Comparison of ENCODE assay signal across 29 cellular contexts in the genomic region with DNA sequence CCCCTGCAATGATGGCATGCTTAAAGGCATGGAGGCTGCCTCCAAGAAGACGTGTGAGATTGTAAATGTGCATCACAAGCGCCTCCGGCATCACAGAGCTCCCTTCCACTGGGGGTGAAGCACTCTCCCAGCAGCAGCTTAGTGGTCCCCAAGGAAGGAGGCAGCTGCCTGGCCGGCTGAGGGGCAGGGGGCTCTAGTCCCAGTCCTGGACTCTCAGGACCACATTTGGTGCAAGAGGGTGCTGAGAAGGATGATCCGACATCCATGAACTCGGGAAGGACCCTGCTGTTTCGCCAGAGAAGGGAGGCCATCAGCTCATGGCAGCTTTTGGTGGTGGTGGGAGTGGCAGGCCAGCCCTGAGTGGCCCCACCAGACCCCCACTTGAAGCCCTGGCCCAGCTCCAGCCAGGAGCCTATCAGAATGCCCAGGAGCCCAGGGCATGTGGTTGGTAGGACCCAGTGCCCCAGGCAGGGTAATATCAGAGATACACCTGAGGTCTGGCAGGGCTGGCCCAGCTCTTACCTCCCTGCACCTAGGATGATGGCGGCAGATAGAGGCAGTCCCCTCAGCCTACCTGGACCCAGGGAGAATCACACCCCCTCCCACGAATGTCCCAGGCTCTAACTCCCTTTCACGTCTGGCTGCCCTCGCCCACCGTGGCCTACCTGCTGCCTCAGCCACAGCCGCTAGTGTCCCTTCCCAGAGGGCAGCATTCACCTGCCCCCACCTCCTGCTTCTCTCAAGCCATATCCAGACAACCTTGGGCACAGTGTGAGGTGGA. TPM values are rescaled to one million over a fixed set of nuclear protein-coding genes. Genes with fewer than 3 reads are reported as not detected.
DNase-seq lines count a peak whose midpoint lies in the region; ATAC-seq and TF ChIP-seq lines count a peak whose summit lies in the region.
"Had no signal": no experiment of that assay in that cellular context is flagged by ENCODE, and none has a peak within 500 bp of the region (broad histone marks: within the 10 kb centered on the region; RNA-seq: fewer than 3 reads in every experiment).

No MANE protein-coding gene starts in this region.

- H3K4me1 ChIP-seq in NT2/D1 (ENCODE audit: insufficient read depth, insufficient read length) = peaks cover 35% of the 10 kb centered on the region

- no peak overlapping the region for H3K27ac Mint-ChIP-seq in progenitor cell of endocrine pancreas
- H3K27ac Mint-ChIP-seq in activated CD4-positive, alpha-beta T cell treated with anti-CD3 and anti-CD28 coated beads, Interleukin-2, amount 10 ng/mL, durations not matched to agents 24 days and 14 days = no peak overlapping the region
- H3K27ac Mint-ChIP-seq: activated CD4-positive, alpha-beta T cell treated with anti-CD3 and anti-CD28 coated beads, Interleukin-2, amount 10 ng/mL, durations not matched to agents 7 days and 5 days; CD14-positive monocyte; effector memory CD8-positive, alpha-beta T cell; immature natural killer cell; nephron progenitor cell; stimulated activated naive CD8-positive, alpha-beta T cell treated with anti-CD3 and anti-CD28 coated beads, Interleukin-15, Interleukin-2, amounts not matched to agents 100 ng/mL and 50 ng/mL, for 24 hours had no signal

- ATAC-seq in HG02852 (IDR thresholded peaks at IDR 0.05; ENCODE audit: unreplicated experiment) = no peak
- ATAC-seq: effector memory CD8-positive, alpha-beta T cell; left lung had no signal

- H3K27me3 ChIP-seq in H7 (ENCODE audit: control insufficient read depth, insufficient read depth, low read length) (peaks cover 16% of the 10 kb centered on the region), NT2/D1 (ENCODE audit: insufficient read depth, insufficient read length) (peaks cover 14% of the 10 kb centered on the region)
- H3K27me3 ChIP-seq: adrenal gland had no signal

- no peak overlapping the region for H3K4me3 ChIP-seq in H7 (ENCODE audit: insufficient read depth, low read depth, low read length)
- H3K4me3 ChIP-seq in NT2/D1 (ENCODE audit: insufficient read length, low read depth) = peak overlapping the region; percentile 2
- H3K4me3 ChIP-seq: adrenal gland, esophagus muscularis mucosa, left lung, tibial artery had no signal

- TF ChIP-seq CTCF in progenitor cell of endocrine pancreas (IDR thresholded peaks at IDR 0.05; ENCODE audit: unreplicated experiment) = no peak

- H3K4me1 Mint-ChIP-seq in progenitor cell of endocrine pancreas (ENCODE audit: low read depth) = peaks cover 1% of the 10 kb centered on the region
- H3K4me1 Mint-ChIP-seq in activated CD4-positive, alpha-beta T cell treated with anti-CD3 and anti-CD28 coated beads, Interleukin-2, amount 10 ng/mL, durations not matched to agents 24 days and 14 days = no peaks in the 10 kb centered on the region

- H3K36me3 Mint-ChIP-seq in progenitor cell of endocrine pancreas (ENCODE audit: insufficient read depth) = no peaks in the 10 kb centered on the region
- H3K36me3 Mint-ChIP-seq in activated CD4-positive, alpha-beta T cell treated with anti-CD3 and anti-CD28 coated beads, Interleukin-2, amount 10 ng/mL, durations not matched to agents 24 days and 14 days (ENCODE audit: low read depth) = no peaks in the 10 kb centered on the region
- H3K36me3 Mint-ChIP-seq: CD14-positive monocyte, immature natural killer cell had no signal

- H3K9me3 ChIP-seq in NT2/D1 (ENCODE audit: insufficient read depth, low read length) = peaks cover 5% of the 10 kb centered on the region; the same call in 1 of the 2 replicates
- H3K9me3 ChIP-seq: adrenal gland, left lung had no signal

- peaks cover 50% of the 10 kb centered on the region for H3K27me3 Mint-ChIP-seq in progenitor cell of endocrine pancreas
- peaks cover 37% of the 10 kb centered on the region for H3K27me3 Mint-ChIP-seq in activated CD4-positive, alpha-beta T cell treated with anti-CD3 and anti-CD28 coated beads, Interleukin-2, amount 10 ng/mL, durations not matched to agents 24 days and 14 days

- intact Hi-C loops in activated CD4-positive, alpha-beta T cell treated with anti-CD3 and anti-CD28 coated beads, Interleukin-2, amount 10 ng/mL, durations not matched to agents 24 days and 14 days (cut with micrococcal nuclease) = loop anchor here (5.0 kb wide), 1 partner anchor 552 kb away; no protein-coding TSS in a partner anchor

- H3K4me3 Mint-ChIP-seq in progenitor cell of endocrine pancreas (ENCODE audit: low read depth) = no peak overlapping the region
- H3K4me3 Mint-ChIP-seq in activated CD4-positive, alpha-beta T cell treated with anti-CD3 and anti-CD28 coated beads, Interleukin-2, amount 10 ng/mL, durations not matched to agents 24 days and 14 days = no peak overlapping the region
- H3K4me3 Mint-ChIP-seq: activated CD4-positive, alpha-beta T cell treated with anti-CD3 and anti-CD28 coated beads, Interleukin-2, amount 10 ng/mL, durations not matched to agents 7 days and 5 days; effector memory CD8-positive, alpha-beta T cell; immature natural killer cell; nephron progenitor cell; stimulated activated naive CD8-positive, alpha-beta T cell treated with anti-CD3 and anti-CD28 coated beads, Interleukin-15, Interleukin-2, amounts not matched to agents 100 ng/mL and 50 ng/mL, for 24 hours had no signal

- no peak overlapping the region for H3K9ac ChIP-seq in NT2/D1 (ENCODE audit: insufficient read length, low read depth)

- no peaks in the 10 kb centered on the region for H3K36me3 ChIP-seq in H7 (replicated peaks; ENCODE audit: control insufficient read depth, insufficient read depth, low read length)
- H3K36me3 ChIP-seq in NT2/D1 (ENCODE audit: insufficient read depth, insufficient read length, low read length) = peaks cover 14% of the 10 kb centered on the region
- H3K36me3 ChIP-seq: adrenal gland, brain microvascular endothelial cell, esophagus muscularis mucosa, left lung, tibial artery had no signal

- peaks cover 1% of the 10 kb centered on the region for H3K9me3 Mint-ChIP-seq in progenitor cell of endocrine pancreas (ENCODE audit: low read depth)
- no peaks in the 10 kb centered on the region for H3K9me3 Mint-ChIP-seq in activated CD4-positive, alpha-beta T cell treated with anti-CD3 and anti-CD28 coated beads, Interleukin-2, amount 10 ng/mL, durations not matched to agents 24 days and 14 days
- H3K9me3 Mint-ChIP-seq: activated CD4-positive, alpha-beta T cell treated with anti-CD3 and anti-CD28 coated beads, Interleukin-2, amount 10 ng/mL, durations not matched to agents 7 days and 5 days; effector memory CD8-positive, alpha-beta T cell; stimulated activated naive CD8-positive, alpha-beta T cell treated with anti-CD3 and anti-CD28 coated beads, Interleukin-15, Interleukin-2, amounts not matched to agents 100 ng/mL and 50 ng/mL, for 24 hours had no signal

- peak; percentile 38 for DNase-seq in H7
- no peak for DNase-seq in NT2/D1 (ENCODE audit: low read depth, low spot score)
- peak; percentile 53 for DNase-seq in islet precursor cell
- peak; percentile 8 for DNase-seq in progenitor cell of endocrine pancreas (ENCODE audit: low spot score, unreplicated experiment)
- DNase-seq in activated CD4-positive, alpha-beta T cell treated with anti-CD3 and anti-CD28 coated beads, Interleukin-2, amount 10 ng/mL, durations not matched to agents 24 days and 14 days = no peak
- DNase-seq in putamen (ENCODE audit: low spot score) = no peak
- DNase-seq: activated CD4-positive, alpha-beta T cell treated with anti-CD3 and anti-CD28 coated beads, Interleukin-2, amount 10 ng/mL, durations not matched to agents 7 days and 5 days; brain microvascular endothelial cell; effector memory CD8-positive, alpha-beta T cell; foreskin melanocyte; HCEC 1CT; immature natural killer cell; Kasumi-1; midbrain; NCI-H187; NCI-H2227 treated with DMSO at 0.1 percent for 48 hours; NCI-H69; nephron progenitor cell had no signal

RNA-seq across cellular contexts. Expression of gene WNT9A, which starts 2.4 kb away (rescaled TPM):
- total RNA-seq in H7 (2014; rRNA removed; shearing (Covaris generic)) = 3.2 and 4.0 TPM in 2 replicates
- total RNA-seq in progenitor cell of endocrine pancreas = 1.2 TPM in 2 replicates
- not detected in 2 replicates for total RNA-seq in activated CD4-positive, alpha-beta T cell treated with anti-CD3 and anti-CD28 coated beads, Interleukin-2, amount 10 ng/mL, durations not matched to agents 24 days and 14 days

RNA-seq across cellular contexts. Expression of gene WNT3A, which starts 56.7 kb away (rescaled TPM):
- total RNA-seq in H7 (2014; rRNA removed; shearing (Covaris generic)) = 0.31 and 0.33 TPM in 2 replicates
- not detected in 2 replicates for total RNA-seq in progenitor cell of endocrine pancreas
- total RNA-seq in activated CD4-positive, alpha-beta T cell treated with anti-CD3 and anti-CD28 coated beads, Interleukin-2, amount 10 ng/mL, durations not matched to agents 24 days and 14 days = not detected in 2 replicates
- total RNA-seq: activated CD4-positive, alpha-beta T cell treated with anti-CD3 and anti-CD28 coated beads, Interleukin-2, amount 10 ng/mL, durations not matched to agents 7 days and 5 days; adrenal gland; Daoy; esophagus muscularis mucosa; pulmonary artery endothelial cell; RPMI7951; T-helper 2 cell treated with Interferon-gamma antibody and Interleukin-4, amounts not matched to agents 100 ng/mL and 5 ng/mL, for 36 hours had no signal

Comparison
In these comparisons a context has a peak if more than half of its experiments do, and no peak if none do; other contexts are left out.
1. DNase-seq: peak in H7 (single experiment), islet precursor cell (single experiment) and progenitor cell of endocrine pancreas (single experiment); none in NT2/D1 (single experiment), activated CD4-positive, alpha-beta T cell treated with anti-CD3 and anti-CD28 coated beads, Interleukin-2, amount 10 ng/mL, durations not matched to agents 24 days and 14 days (single experiment) and putamen (single experiment).